ENCODE assay signal across 8 cellular contexts in genomic region chr1:148523205-148524144, GRCh38. TPM values are rescaled to one million over a fixed set of nuclear protein-coding genes. Genes with fewer than 3 reads are reported as not detected.
DNase-seq lines count a peak whose midpoint lies in the region; ATAC-seq, FAIRE-seq and TF ChIP-seq lines count a peak whose summit lies in the region.
"Not testable (repeated sequence)": the region's sequence is repeated elsewhere in the genome, so short reads cannot be mapped to it uniquely, and the experiment has no call there.
"Had no signal": no experiment of that assay in that cellular context is flagged by ENCODE, and none has a peak within 500 bp of the region (broad histone marks: within the 10 kb centered on the region; RNA-seq: fewer than 3 reads in every experiment).

No MANE protein-coding gene starts in this region.

- intact Hi-C loops in activated CD4-positive, alpha-beta T cell treated with anti-CD3 and anti-CD28 coated beads for 36 hours (cut with DNase I, micrococcal nuclease) = loop anchor here in 1 of 2 experiments (10.0 kb wide), 2 partner anchors 149 to 259 kb away; no protein-coding TSS in a partner anchor
- intact Hi-C loops in heart right ventricle (cut with DNase I) = not testable (repeated sequence)

- not testable (repeated sequence) for H3K27ac ChIP-seq in Karpas-422 (ENCODE audit: low read length); astrocyte (ENCODE audit: low read depth, low read length); heart right ventricle

- not testable (repeated sequence) for H4K20me1 ChIP-seq in Karpas-422 (ENCODE audit: insufficient read depth, low read depth, low read length); astrocyte (ENCODE audit: insufficient read depth, low read length)

- H3K36me3 ChIP-seq in Karpas-422 (ENCODE audit: insufficient read depth, low read length); astrocyte (ENCODE audit: insufficient read depth, low read length); heart right ventricle: not testable (repeated sequence)

- peak overlapping the region; percentile 97 for H3K27ac Mint-ChIP-seq in activated CD4-positive, alpha-beta T cell treated with anti-CD3 and anti-CD28 coated beads for 36 hours
- H3K27ac Mint-ChIP-seq in astrocyte (ENCODE audit: unreplicated experiment) = not testable (repeated sequence)
- peak overlapping the region; percentile 89 for H3K27ac Mint-ChIP-seq in osteocyte (ENCODE audit: unreplicated experiment)

- H3K4me2 ChIP-seq in Karpas-422 (ENCODE audit: low read depth, low read length, poor library complexity, severe bottlenecking) = peak overlapping the region; percentile 35
- not testable (repeated sequence) for H3K4me2 ChIP-seq in astrocyte (ENCODE audit: low read length)

- not testable (repeated sequence) for TF ChIP-seq CTCF in astrocyte (IDR thresholded peaks at IDR 0.05; ENCODE audit: insufficient read depth, low read depth, low read length); heart right ventricle (IDR thresholded peaks at IDR 0.05); osteocyte (IDR thresholded peaks at IDR 0.05)

- not testable (repeated sequence) for H3K9ac ChIP-seq in Karpas-422 (ENCODE audit: low read length); astrocyte (ENCODE audit: low read length)

- not testable (repeated sequence) for DNase-seq in Karpas-422; astrocyte (ENCODE audit: low read depth); heart right ventricle; osteocyte (ENCODE audit: extremely low spot score, unreplicated experiment)
- DNase-seq in activated CD4-positive, alpha-beta T cell treated with anti-CD3 and anti-CD28 coated beads for 36 hours = peak; percentile 11

- CTCF ChIA-PET in activated CD4-positive, alpha-beta T cell treated with anti-CD3 and anti-CD28 coated beads for 36 hours (lab: Charles Lee) = not testable (repeated sequence)

- ATAC-seq in GM19324 (IDR thresholded peaks at IDR 0.05; ENCODE audit: low FRiP score, unreplicated experiment) (peak; percentile 32), HG02798 (IDR thresholded peaks at IDR 0.05; ENCODE audit: poor library complexity, unreplicated experiment) (peak; percentile 7), heart right ventricle (peak in 6 of 8 donors; percentile 5 to 49 (median 22))
- peak; percentile 17 for ATAC-seq in activated CD4-positive, alpha-beta T cell treated with anti-CD3 and anti-CD28 coated beads for 36 hours

- H3K27me3 ChIP-seq in Karpas-422 (ENCODE audit: low read length); astrocyte (ENCODE audit: insufficient read depth, low read length); heart right ventricle: not testable (repeated sequence)

- POLR2A ChIA-PET in activated CD4-positive, alpha-beta T cell treated with anti-CD3 and anti-CD28 coated beads for 36 hours (lab: Charles Lee) = interaction anchor here (0.6 to 1.7 kb wide), 11 partner anchors 65 to 1439 kb away, joined by 3 to 50 read pairs (median 9); no protein-coding TSS in a partner anchor

- not testable (repeated sequence) for H3K4me1 Mint-ChIP-seq in activated CD4-positive, alpha-beta T cell treated with anti-CD3 and anti-CD28 coated beads for 36 hours; astrocyte (ENCODE audit: low read depth, unreplicated experiment); osteocyte (ENCODE audit: unreplicated experiment)

- H3K9me3 ChIP-seq in Karpas-422 (ENCODE audit: low read length); astrocyte (ENCODE audit: insufficient read depth, low read depth, low read length); heart right ventricle: not testable (repeated sequence)

- H3K79me2 ChIP-seq in Karpas-422 (ENCODE audit: low read length); astrocyte (ENCODE audit: insufficient read depth, low read length): not testable (repeated sequence)

- H3K36me3 Mint-ChIP-seq in activated CD4-positive, alpha-beta T cell treated with anti-CD3 and anti-CD28 coated beads for 36 hours (ENCODE audit: low read depth); astrocyte (ENCODE audit: low read depth, unreplicated experiment); osteocyte (ENCODE audit: unreplicated experiment): not testable (repeated sequence)

- H3K9me2 ChIP-seq in Karpas-422 (replicated peaks; ENCODE audit: insufficient read depth, low read length) = not testable (repeated sequence)

- H3K4me3 ChIP-seq in Karpas-422 (ENCODE audit: low read length); astrocyte (ENCODE audit: insufficient read depth, low read depth, low read length): not testable (repeated sequence)
- H3K4me3 ChIP-seq in heart right ventricle = peak overlapping the region in 2 of 10 donors; percentile 43 to 51

- peak overlapping the region; percentile 83 for H3K4me3 Mint-ChIP-seq in activated CD4-positive, alpha-beta T cell treated with anti-CD3 and anti-CD28 coated beads for 36 hours
- H3K4me3 Mint-ChIP-seq in astrocyte (ENCODE audit: unreplicated experiment) (peak overlapping the region; percentile 47), osteocyte (ENCODE audit: unreplicated experiment) (peak overlapping the region; percentile 79)

- FAIRE-seq in astrocyte (lab: Jason Lieb, UNC) = not testable (repeated sequence)

- H3K9me3 Mint-ChIP-seq in activated CD4-positive, alpha-beta T cell treated with anti-CD3 and anti-CD28 coated beads for 36 hours (ENCODE audit: low read depth); astrocyte (ENCODE audit: unreplicated experiment); osteocyte (ENCODE audit: unreplicated experiment): not testable (repeated sequence)

- 46 to 50% methylated on average over 11 to 17 of the region's 35 CpGs for WGBS in heart right ventricle, 2 donors

- not testable (repeated sequence) for H3K4me1 ChIP-seq in Karpas-422 (ENCODE audit: low read length); astrocyte (ENCODE audit: insufficient read depth, low read length); heart right ventricle

- not testable (repeated sequence) for H2AFZ ChIP-seq in Karpas-422 (ENCODE audit: low read length); astrocyte (ENCODE audit: low read depth, low read length)

- not testable (repeated sequence) for H3K27me3 Mint-ChIP-seq in activated CD4-positive, alpha-beta T cell treated with anti-CD3 and anti-CD28 coated beads for 36 hours; astrocyte (ENCODE audit: low read depth, unreplicated experiment); osteocyte (ENCODE audit: unreplicated experiment)

RNA-seq across cellular contexts. Expression of gene PPIAL4G, which starts 40.4 kb away (rescaled TPM):
- not detected in 2 replicates for total RNA-seq in Karpas-422 (2014; rRNA removed; shearing (Covaris generic); ENCODE audit: low replicate concordance)
- total RNA-seq in activated CD4-positive, alpha-beta T cell treated with anti-CD3 and anti-CD28 coated beads for 36 hours = under 1 TPM; 0.05 to 0.07 TPM
- total RNA-seq in astrocyte = not detected in 2 replicates
- not detected for total RNA-seq in heart right ventricle
- polyA plus RNA-seq in heart right ventricle = not detected
- not detected in 2 replicates for total RNA-seq in osteocyte
- total RNA-seq: lower leg skin had no signal
